ENCODE assay signal across 2 cellular contexts in the genomic region with DNA sequence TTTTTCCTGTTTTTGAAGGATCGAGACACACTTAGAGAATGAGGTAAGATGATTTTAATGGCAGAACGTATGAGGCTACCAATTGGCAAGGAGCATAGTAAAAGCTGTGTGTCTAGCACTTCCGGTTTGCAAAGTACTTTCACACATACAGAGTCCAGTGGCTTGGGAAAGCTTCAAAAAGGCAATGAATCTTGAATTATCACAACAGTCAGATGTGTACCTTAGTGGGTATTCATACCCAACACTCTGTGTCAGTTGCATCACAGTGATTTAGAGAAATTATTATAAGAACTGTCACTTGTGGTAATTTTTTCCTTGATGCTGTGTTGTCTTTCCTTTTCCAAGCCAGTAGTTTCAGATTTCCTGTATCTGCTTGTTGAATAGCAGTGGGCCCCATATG.
TF ChIP-seq lines count a peak whose summit lies in the region.

No MANE protein-coding gene starts in this region.

TF ChIP-seq in IMR-90, 13 proteins besides CTCF, POLR2A, EP300 and RAD21:
- no peak for TF ChIP-seq RFX5 (IDR thresholded peaks at IDR 0.05; ENCODE audit: low read depth, low read length)
- no peak for TF ChIP-seq FOS (IDR thresholded peaks at IDR 0.05; ENCODE audit: low read depth, low read length)
- TF ChIP-seq RCOR1 (IDR thresholded peaks at IDR 0.05; ENCODE audit: insufficient replicate concordance, low read length): no peak
- TF ChIP-seq MXI1 (IDR thresholded peaks at IDR 0.05; ENCODE audit: borderline replicate concordance, low read depth, low read length): no peak
- TF ChIP-seq NFE2L2 (IDR thresholded peaks at IDR 0.05; ENCODE audit: low read depth, low read length): no peak
- TF ChIP-seq, protein P1, sequence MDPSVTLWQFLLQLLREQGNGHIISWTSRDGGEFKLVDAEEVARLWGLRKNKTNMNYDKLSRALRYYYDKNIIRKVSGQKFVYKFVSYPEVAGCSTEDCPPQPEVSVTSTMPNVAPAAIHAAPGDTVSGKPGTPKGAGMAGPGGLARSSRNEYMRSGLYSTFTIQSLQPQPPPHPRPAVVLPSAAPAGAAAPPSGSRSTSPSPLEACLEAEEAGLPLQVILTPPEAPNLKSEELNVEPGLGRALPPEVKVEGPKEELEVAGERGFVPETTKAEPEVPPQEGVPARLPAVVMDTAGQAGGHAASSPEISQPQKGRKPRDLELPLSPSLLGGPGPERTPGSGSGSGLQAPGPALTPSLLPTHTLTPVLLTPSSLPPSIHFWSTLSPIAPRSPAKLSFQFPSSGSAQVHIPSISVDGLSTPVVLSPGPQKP (IDR thresholded peaks at IDR 0.05; ENCODE audit: borderline replicate concordance, low read depth, low read length): no peak
- TF ChIP-seq, protein P2, sequence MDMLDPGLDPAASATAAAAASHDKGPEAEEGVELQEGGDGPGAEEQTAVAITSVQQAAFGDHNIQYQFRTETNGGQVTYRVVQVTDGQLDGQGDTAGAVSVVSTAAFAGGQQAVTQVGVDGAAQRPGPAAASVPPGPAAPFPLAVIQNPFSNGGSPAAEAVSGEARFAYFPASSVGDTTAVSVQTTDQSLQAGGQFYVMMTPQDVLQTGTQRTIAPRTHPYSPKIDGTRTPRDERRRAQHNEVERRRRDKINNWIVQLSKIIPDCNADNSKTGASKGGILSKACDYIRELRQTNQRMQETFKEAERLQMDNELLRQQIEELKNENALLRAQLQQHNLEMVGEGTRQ (IDR thresholded peaks at IDR 0.05; ENCODE audit: low read depth, low read length): no peak
- no peak for TF ChIP-seq SMC3 (IDR thresholded peaks at IDR 0.05; ENCODE audit: low read depth, low read length)
- no peak for TF ChIP-seq MAZ (IDR thresholded peaks at IDR 0.05; ENCODE audit: borderline replicate concordance, low read depth, low read length)
- no peak for TF ChIP-seq MAFK (IDR thresholded peaks at IDR 0.05; ENCODE audit: low read depth, low read length)

TF ChIP-seq in GM12878, 131 proteins besides CTCF, POLR2A, EP300 and RAD21:
- TF ChIP-seq BACH1 (IDR thresholded peaks at IDR 0.05; ENCODE audit: borderline replicate concordance): no peak
- no peak for TF ChIP-seq RFX5 (IDR thresholded peaks at IDR 0.05; ENCODE audit: low read depth, low read length)
- no peak for TF ChIP-seq NR2C1 (IDR thresholded peaks at IDR 0.05)
- TF ChIP-seq JUND (IDR thresholded peaks at IDR 0.05; ENCODE audit: low read depth, low read length): no peak
- no peak for TF ChIP-seq NRF1 (conservative IDR thresholded peaks at IDR 0.05; ENCODE audit: low read depth, low read length)
- no peak for TF ChIP-seq SIX5 (IDR thresholded peaks at IDR 0.05; ENCODE audit: low read depth, low read length, severe bottlenecking)
- TF ChIP-seq SPI1 (IDR thresholded peaks at IDR 0.05; ENCODE audit: borderline replicate concordance, insufficient read depth, low read depth, low read length): no peak
- no peak for TF ChIP-seq SREBF2 (IDR thresholded peaks at IDR 0.05; ENCODE audit: low read length)
- 0 out of 2 replicates have a peak, but pooled peaks have one; percentile 15 for TF ChIP-seq GABPA (IDR thresholded peaks at IDR 0.05; ENCODE audit: low read depth)
- TF ChIP-seq, protein P3, sequence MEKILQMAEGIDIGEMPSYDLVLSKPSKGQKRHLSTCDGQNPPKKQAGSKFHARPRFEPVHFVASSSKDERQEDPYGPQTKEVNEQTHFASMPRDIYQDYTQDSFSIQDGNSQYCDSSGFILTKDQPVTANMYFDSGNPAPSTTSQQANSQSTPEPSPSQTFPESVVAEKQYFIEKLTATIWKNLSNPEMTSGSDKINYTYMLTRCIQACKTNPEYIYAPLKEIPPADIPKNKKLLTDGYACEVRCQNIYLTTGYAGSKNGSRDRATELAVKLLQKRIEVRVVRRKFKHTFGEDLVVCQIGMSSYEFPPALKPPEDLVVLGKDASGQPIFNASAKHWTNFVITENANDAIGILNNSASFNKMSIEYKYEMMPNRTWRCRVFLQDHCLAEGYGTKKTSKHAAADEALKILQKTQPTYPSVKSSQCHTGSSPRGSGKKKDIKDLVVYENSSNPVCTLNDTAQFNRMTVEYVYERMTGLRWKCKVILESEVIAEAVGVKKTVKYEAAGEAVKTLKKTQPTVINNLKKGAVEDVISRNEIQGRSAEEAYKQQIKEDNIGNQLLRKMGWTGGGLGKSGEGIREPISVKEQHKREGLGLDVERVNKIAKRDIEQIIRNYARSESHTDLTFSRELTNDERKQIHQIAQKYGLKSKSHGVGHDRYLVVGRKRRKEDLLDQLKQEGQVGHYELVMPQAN (conservative IDR thresholded peaks at IDR 0.05): no peak
- no peak for TF ChIP-seq BCL11A (IDR thresholded peaks at IDR 0.05; ENCODE audit: low read depth, low read length)
- TF ChIP-seq, protein P4, sequence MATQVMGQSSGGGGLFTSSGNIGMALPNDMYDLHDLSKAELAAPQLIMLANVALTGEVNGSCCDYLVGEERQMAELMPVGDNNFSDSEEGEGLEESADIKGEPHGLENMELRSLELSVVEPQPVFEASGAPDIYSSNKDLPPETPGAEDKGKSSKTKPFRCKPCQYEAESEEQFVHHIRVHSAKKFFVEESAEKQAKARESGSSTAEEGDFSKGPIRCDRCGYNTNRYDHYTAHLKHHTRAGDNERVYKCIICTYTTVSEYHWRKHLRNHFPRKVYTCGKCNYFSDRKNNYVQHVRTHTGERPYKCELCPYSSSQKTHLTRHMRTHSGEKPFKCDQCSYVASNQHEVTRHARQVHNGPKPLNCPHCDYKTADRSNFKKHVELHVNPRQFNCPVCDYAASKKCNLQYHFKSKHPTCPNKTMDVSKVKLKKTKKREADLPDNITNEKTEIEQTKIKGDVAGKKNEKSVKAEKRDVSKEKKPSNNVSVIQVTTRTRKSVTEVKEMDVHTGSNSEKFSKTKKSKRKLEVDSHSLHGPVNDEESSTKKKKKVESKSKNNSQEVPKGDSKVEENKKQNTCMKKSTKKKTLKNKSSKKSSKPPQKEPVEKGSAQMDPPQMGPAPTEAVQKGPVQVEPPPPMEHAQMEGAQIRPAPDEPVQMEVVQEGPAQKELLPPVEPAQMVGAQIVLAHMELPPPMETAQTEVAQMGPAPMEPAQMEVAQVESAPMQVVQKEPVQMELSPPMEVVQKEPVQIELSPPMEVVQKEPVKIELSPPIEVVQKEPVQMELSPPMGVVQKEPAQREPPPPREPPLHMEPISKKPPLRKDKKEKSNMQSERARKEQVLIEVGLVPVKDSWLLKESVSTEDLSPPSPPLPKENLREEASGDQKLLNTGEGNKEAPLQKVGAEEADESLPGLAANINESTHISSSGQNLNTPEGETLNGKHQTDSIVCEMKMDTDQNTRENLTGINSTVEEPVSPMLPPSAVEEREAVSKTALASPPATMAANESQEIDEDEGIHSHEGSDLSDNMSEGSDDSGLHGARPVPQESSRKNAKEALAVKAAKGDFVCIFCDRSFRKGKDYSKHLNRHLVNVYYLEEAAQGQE (IDR thresholded peaks at IDR 0.05; ENCODE audit: low read depth, low read length): no peak
- TF ChIP-seq FOXM1 (IDR thresholded peaks at IDR 0.05; ENCODE audit: low read depth, low read length): 0 out of 2 replicates have a peak, but pooled peaks have one; percentile 19
- 0 out of 2 replicates have a peak, but pooled peaks have one; percentile 17 for TF ChIP-seq JUNB (IDR thresholded peaks at IDR 0.05)
- TF ChIP-seq, protein P1 (IDR thresholded peaks at IDR 0.05; ENCODE audit: low read depth, low read length): no peak
- TF ChIP-seq SRF (IDR thresholded peaks at IDR 0.05; ENCODE audit: low read depth in 2 of 2, low read length in 2 of 2): no peak
